ENCODE assay signal across 14 cellular contexts in the genomic region with DNA sequence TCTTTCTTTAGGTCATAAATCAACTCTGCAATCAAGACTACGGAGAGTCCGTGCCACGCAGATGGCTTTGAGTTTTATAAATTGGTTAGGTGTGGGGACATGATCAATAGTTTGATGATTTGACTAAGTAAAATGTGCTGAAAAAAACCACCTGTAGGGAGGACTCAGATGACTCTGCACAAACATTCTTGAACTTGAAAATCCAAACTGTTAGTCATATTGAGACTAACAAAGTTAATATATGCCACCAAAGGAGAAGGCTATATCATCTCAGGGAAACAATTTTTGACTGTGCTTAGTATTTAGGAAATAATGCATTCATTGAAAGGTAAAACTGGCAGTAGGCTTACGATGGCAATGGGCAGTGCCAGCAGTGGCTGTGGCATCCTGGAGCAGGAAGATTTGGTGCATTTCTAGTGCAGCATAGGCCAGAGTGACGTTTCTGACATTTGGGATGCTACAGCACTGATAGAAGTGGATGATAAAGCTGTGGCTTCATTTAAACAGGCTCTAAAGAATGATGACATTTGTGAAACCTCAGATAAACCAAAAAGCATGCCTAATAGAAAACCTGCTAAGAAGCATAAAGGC.
DNase-seq lines count a peak whose midpoint lies in the region; ATAC-seq lines count a peak whose summit lies in the region.
"Had no signal": no experiment of that assay in that cellular context is flagged by ENCODE, and none has a peak within 500 bp of the region (broad histone marks: within the 10 kb centered on the region; RNA-seq: fewer than 3 reads in every experiment).

No MANE protein-coding gene starts in this region.

- H3K4me3 ChIP-seq in CD4-positive, CD25-positive, alpha-beta regulatory T cell (ENCODE audit: low read depth, low read length): no peak overlapping the region
- H3K4me3 ChIP-seq: heart left ventricle, tibial nerve had no signal

- peak in 1 of 3 donors; percentile 49 for DNase-seq in CD4-positive, CD25-positive, alpha-beta regulatory T cell
- DNase-seq in NCI-H1048 (lab: John Stamatoyannopoulos, UW) (no peak), foreskin melanocyte (no peak), mucosa of gallbladder (ENCODE audit: low spot score) (no peak)
- DNase-seq: heart left ventricle, mammary epithelial cell, NCI-H226 had no signal

- H3K9me3 ChIP-seq in CD4-positive, CD25-positive, alpha-beta regulatory T cell (ENCODE audit: control insufficient read depth in 2 of 2, low read length in 2 of 2): no peaks in the 10 kb centered on the region
- H3K9me3 ChIP-seq: heart left ventricle, tibial nerve had no signal

- peaks cover 0 to 4% (median 0%) of the 10 kb centered on the region in 7 donors for H3K9me3 Mint-ChIP-seq in CD4-positive, CD25-positive, alpha-beta regulatory T cell

- no peaks in the 10 kb centered on the region for H3K4me1 ChIP-seq in CD4-positive, CD25-positive, alpha-beta regulatory T cell (ENCODE audit: control insufficient read depth, insufficient read depth, low read length, poor library complexity, severe bottlenecking)
- H3K4me1 ChIP-seq: heart left ventricle, tibial nerve had no signal

- H3K27me3 Mint-ChIP-seq in CD4-positive, CD25-positive, alpha-beta regulatory T cell: peaks cover 4% of the 10 kb centered on the region
- H3K27me3 Mint-ChIP-seq: activated naive CD8-positive, alpha-beta T cell had no signal

- ATAC-seq in CD4-positive, CD25-positive, alpha-beta regulatory T cell (ENCODE audit: low read depth in 2 of 2): no peak
- ATAC-seq in GM18909 (IDR thresholded peaks at IDR 0.05; ENCODE audit: poor library complexity, unreplicated experiment): peak; percentile 92
- peak; percentile 88 for ATAC-seq in HG02588 (IDR thresholded peaks at IDR 0.05; ENCODE audit: unreplicated experiment)
- ATAC-seq in HG03442 (IDR thresholded peaks at IDR 0.05; ENCODE audit: unreplicated experiment): peak; percentile 89
- no peak for ATAC-seq in GM19324 (IDR thresholded peaks at IDR 0.05; ENCODE audit: low FRiP score, unreplicated experiment)
- ATAC-seq: heart left ventricle had no signal

- H3K36me3 ChIP-seq in CD4-positive, CD25-positive, alpha-beta regulatory T cell (ENCODE audit: control insufficient read depth, insufficient read depth, low read length): no peaks in the 10 kb centered on the region
- H3K36me3 ChIP-seq: heart left ventricle, tibial nerve had no signal

- peak overlapping the region in 2 of 4 donors; percentile 20 to 33 for H3K4me3 Mint-ChIP-seq in CD4-positive, CD25-positive, alpha-beta regulatory T cell
- H3K4me3 Mint-ChIP-seq: activated naive CD8-positive, alpha-beta T cell had no signal

- no peak overlapping the region for H3K27ac ChIP-seq in CD4-positive, CD25-positive, alpha-beta regulatory T cell (ENCODE audit: insufficient read depth, low read length, poor library complexity, severe bottlenecking)
- H3K27ac ChIP-seq: heart left ventricle, RWPE1, tibial nerve had no signal

- H3K27me3 ChIP-seq in CD4-positive, CD25-positive, alpha-beta regulatory T cell (ENCODE audit: control insufficient read depth, insufficient read depth, low read length): no peaks in the 10 kb centered on the region
- H3K27me3 ChIP-seq: heart left ventricle, tibial nerve had no signal

- H3K4me1 Mint-ChIP-seq in CD4-positive, CD25-positive, alpha-beta regulatory T cell: peaks cover 4 to 52% (median 23%) of the 10 kb centered on the region in 4 donors

- H3K36me3 Mint-ChIP-seq in CD4-positive, CD25-positive, alpha-beta regulatory T cell: peaks cover 3% of the 10 kb centered on the region
- H3K36me3 Mint-ChIP-seq: activated naive CD8-positive, alpha-beta T cell had no signal

- peak overlapping the region in 2 of 3 donors; percentile 10 to 22 for H3K27ac Mint-ChIP-seq in CD4-positive, CD25-positive, alpha-beta regulatory T cell
- H3K27ac Mint-ChIP-seq: activated naive CD8-positive, alpha-beta T cell had no signal

Comparison
In these comparisons a context has a peak if more than half of its experiments do, and no peak if none do; other contexts are left out.
1. ATAC-seq: peak in GM18909 (single experiment), HG02588 (single experiment) and HG03442 (single experiment); none in CD4-positive, CD25-positive, alpha-beta regulatory T cell (0 of 2) and GM19324 (single experiment).